ENCODE assay signal across 10 cellular contexts in genomic region chr19:1093330-1093729, GRCh38. TPM values are rescaled to one million over a fixed set of nuclear protein-coding genes. Genes with fewer than 3 reads are reported as not detected.
A peak's percentile ranks its signal among the peaks of the same experiment; 100 is the strongest.
DNase-seq lines count a peak whose midpoint lies in the region; TF ChIP-seq lines count a peak whose summit lies in the region.
"Had no signal": no experiment of that assay in that cellular context is flagged by ENCODE, and none has a peak within 500 bp of the region (broad histone marks: within the 10 kb centered on the region; RNA-seq: fewer than 3 reads in every experiment).

No MANE protein-coding gene starts in this region.

- POLR2A ChIA-PET in CD4-positive, alpha-beta memory T cell (lab: Charles Lee; ENCODE audit: partially characterized antibody) = interaction anchor here (0.7 to 47.8 kb wide), 10 partner anchors 10 to 176 kb away, joined by 3 to 3893 read pairs (median 5); partner anchors contain the start of genes ABCA7, ARHGAP45, CIRBP and CNN2

- peaks cover 7% of the 10 kb centered on the region for H3K36me3 ChIP-seq in CD4-positive, alpha-beta memory T cell (ENCODE audit: insufficient read depth, low read length)
- H3K36me3 ChIP-seq in KMS-11 (ENCODE audit: insufficient read depth) (no peaks in the 10 kb centered on the region), neural cell (ENCODE audit: insufficient read depth, low read length) (no peaks in the 10 kb centered on the region), osteoblast (ENCODE audit: insufficient read depth, low read length) (peaks cover 21% of the 10 kb centered on the region)

- H3K79me2 ChIP-seq in KMS-11 (ENCODE audit: insufficient read depth, low read depth) (peaks cover 26% of the 10 kb centered on the region), neural cell (replicated peaks; ENCODE audit: insufficient read depth, low read length) (peaks cover 14% of the 10 kb centered on the region), osteoblast (ENCODE audit: insufficient read depth, low read length) (peaks cover 32% of the 10 kb centered on the region)

- H4K20me1 ChIP-seq in KMS-11 (ENCODE audit: insufficient read depth) (0 out of 2 replicates have a peak, but pooled peaks cover 4% of the 10 kb centered on the region), neural cell (ENCODE audit: insufficient read depth) (peaks cover 3% of the 10 kb centered on the region), osteoblast (ENCODE audit: insufficient read depth, low read length) (peaks cover 20% of the 10 kb centered on the region)

- no peak for TF ChIP-seq EP300 in neural cell (conservative IDR thresholded peaks at IDR 0.05; ENCODE audit: poor library complexity, severe bottlenecking)

- H3K9me3 ChIP-seq in CD4-positive, alpha-beta memory T cell (ENCODE audit: control insufficient read depth in 1 of 2, low read length in 2 of 2) = no peaks in the 10 kb centered on the region
- H3K9me3 ChIP-seq in neural cell (ENCODE audit: low read length) (no peaks in the 10 kb centered on the region), osteoblast (ENCODE audit: low read depth, low read length) (no peaks in the 10 kb centered on the region)

- H3K9ac ChIP-seq in KMS-11 = no peak overlapping the region
- H3K9ac ChIP-seq in neural cell (ENCODE audit: low read length) = no peak overlapping the region

- H3K4me1 ChIP-seq in CD4-positive, alpha-beta memory T cell (ENCODE audit: insufficient read depth, low read length) = peaks cover 45% of the 10 kb centered on the region
- H3K4me1 ChIP-seq in KMS-11 (ENCODE audit: low read depth, poor library complexity, severe bottlenecking) (peaks cover 16% of the 10 kb centered on the region), osteoblast (ENCODE audit: insufficient read depth, low read length) (peaks cover 10% of the 10 kb centered on the region)

- TF ChIP-seq CTCF in KMS-11 (conservative IDR thresholded peaks at IDR 0.05; ENCODE audit: low read depth, low read length) (no peak), brain (conservative IDR thresholded peaks at IDR 0.05) (no peak), neural cell (IDR thresholded peaks at IDR 0.05; ENCODE audit: poor library complexity, severe bottlenecking) (no peak), osteoblast (IDR thresholded peaks at IDR 0.05; ENCODE audit: extremely low read depth, low read depth, low read length) (no peak)

- H3K4me2 ChIP-seq in KMS-11 = peak overlapping the region; percentile 78; the same call in 1 of the 2 replicates
- H3K4me2 ChIP-seq in neural cell (ENCODE audit: low read length) = no peak overlapping the region
- no peak overlapping the region for H3K4me2 ChIP-seq in osteoblast (ENCODE audit: insufficient read depth, low read length)

- peaks cover 0 to 14% of the 10 kb centered on the region in 2 donors for H3K36me3 Mint-ChIP-seq in CD4-positive, alpha-beta memory T cell
- H3K36me3 Mint-ChIP-seq in brain = peaks cover 8% of the 10 kb centered on the region

- no peak overlapping the region for H3K27ac ChIP-seq in CD4-positive, alpha-beta memory T cell (ENCODE audit: low read depth, low read length)
- H3K27ac ChIP-seq in KMS-11 (no peak overlapping the region), neural cell (ENCODE audit: low read length) (no peak overlapping the region), osteoblast (ENCODE audit: low read depth, low read length) (no peak overlapping the region)

- no peak for TF ChIP-seq RAD21 in neural cell (conservative IDR thresholded peaks at IDR 0.05)

- DNase-seq in CD4-positive, alpha-beta memory T cell = no peak
- DNase-seq in osteoblast (ENCODE audit: insufficient read length, low spot score, missing footprints) (no peak), iPS-NIHi11 (ENCODE audit: low spot score) (no peak), AG20443 (ENCODE audit: low spot score) (no peak)
- DNase-seq: midbrain, NCI-H1436 treated with DMSO at 0.1 percent for 48 hours, SHP77 had no signal

- no peaks in the 10 kb centered on the region for H3K27me3 ChIP-seq in CD4-positive, alpha-beta memory T cell (ENCODE audit: insufficient read depth, low read length)
- H3K27me3 ChIP-seq in KMS-11 (ENCODE audit: insufficient read depth, low read depth) (no peaks in the 10 kb centered on the region), neural cell (ENCODE audit: insufficient read depth, low read depth, low read length) (no peaks in the 10 kb centered on the region), osteoblast (ENCODE audit: insufficient read depth, low read length) (no peaks in the 10 kb centered on the region)

- H3K27me3 Mint-ChIP-seq in CD4-positive, alpha-beta memory T cell = no peaks in the 10 kb centered on the region
- H3K27me3 Mint-ChIP-seq in brain = peaks cover 6% of the 10 kb centered on the region

- H3K4me3 Mint-ChIP-seq in CD4-positive, alpha-beta memory T cell = peak overlapping the region; percentile 12 to 96 (median 90)
- peak overlapping the region; percentile 87 to 96 (median 90) for H3K4me3 Mint-ChIP-seq in brain

- H3K4me1 Mint-ChIP-seq in CD4-positive, alpha-beta memory T cell = peaks cover 20 to 62% (median 42%) of the 10 kb centered on the region in 4 donors
- H3K4me1 Mint-ChIP-seq in brain = peaks cover 23% of the 10 kb centered on the region

- peak overlapping the region in 5 of 7 donors; percentile 6 to 91 (median 80) for H3K27ac Mint-ChIP-seq in CD4-positive, alpha-beta memory T cell
- peak overlapping the region in 2 of 5 experiments; percentile 81 to 84 for H3K27ac Mint-ChIP-seq in brain

- no peaks in the 10 kb centered on the region for H3K9me2 ChIP-seq in neural cell (ENCODE audit: insufficient read depth, low read length)

- H2AFZ ChIP-seq in KMS-11 (ENCODE audit: low read depth) (no peak overlapping the region), neural cell (ENCODE audit: low read depth, low read length) (no peak overlapping the region), osteoblast (ENCODE audit: low read length) (no peak overlapping the region)

- no peak overlapping the region for H3K4me3 ChIP-seq in CD4-positive, alpha-beta memory T cell (ENCODE audit: low read length in 2 of 2)
- H3K4me3 ChIP-seq in KMS-11 (IDR thresholded peaks at IDR 0.05; ENCODE audit: insufficient read depth, low read depth, low read length) (no peak overlapping the region), neural cell (ENCODE audit: low read length) (peak overlapping the region; percentile 95), osteoblast (ENCODE audit: insufficient read depth, low read length) (no peak overlapping the region)

- no peaks in the 10 kb centered on the region for H3F3A ChIP-seq in neural cell (ENCODE audit: insufficient read depth, low read length, poor library complexity, severe bottlenecking)

- H3K9me3 Mint-ChIP-seq in CD4-positive, alpha-beta memory T cell = no peaks in the 10 kb centered on the region
- peaks cover 0 to 6% (median 0%) of the 10 kb centered on the region in 5 experiments for H3K9me3 Mint-ChIP-seq in brain

- CTCF ChIA-PET in CD4-positive, alpha-beta memory T cell (lab: Charles Lee; ENCODE audit: partially characterized antibody) = interaction anchor here (1.0 to 2.3 kb wide), 2 partner anchors 26 to 28 kb away, joined by 3 to 9 read pairs; no protein-coding TSS in a partner anchor

- intact Hi-C loops in CD4-positive, alpha-beta memory T cell (cut with micrococcal nuclease) = loop anchor here (10.0 kb wide), 1 partner anchor 169 kb away; the partner anchor contains the start of gene ARID3A

TF ChIP-seq in neural cell, 6 proteins besides CTCF, POLR2A, EP300 and RAD21 (continues in another document):
- TF ChIP-seq, protein P1, sequence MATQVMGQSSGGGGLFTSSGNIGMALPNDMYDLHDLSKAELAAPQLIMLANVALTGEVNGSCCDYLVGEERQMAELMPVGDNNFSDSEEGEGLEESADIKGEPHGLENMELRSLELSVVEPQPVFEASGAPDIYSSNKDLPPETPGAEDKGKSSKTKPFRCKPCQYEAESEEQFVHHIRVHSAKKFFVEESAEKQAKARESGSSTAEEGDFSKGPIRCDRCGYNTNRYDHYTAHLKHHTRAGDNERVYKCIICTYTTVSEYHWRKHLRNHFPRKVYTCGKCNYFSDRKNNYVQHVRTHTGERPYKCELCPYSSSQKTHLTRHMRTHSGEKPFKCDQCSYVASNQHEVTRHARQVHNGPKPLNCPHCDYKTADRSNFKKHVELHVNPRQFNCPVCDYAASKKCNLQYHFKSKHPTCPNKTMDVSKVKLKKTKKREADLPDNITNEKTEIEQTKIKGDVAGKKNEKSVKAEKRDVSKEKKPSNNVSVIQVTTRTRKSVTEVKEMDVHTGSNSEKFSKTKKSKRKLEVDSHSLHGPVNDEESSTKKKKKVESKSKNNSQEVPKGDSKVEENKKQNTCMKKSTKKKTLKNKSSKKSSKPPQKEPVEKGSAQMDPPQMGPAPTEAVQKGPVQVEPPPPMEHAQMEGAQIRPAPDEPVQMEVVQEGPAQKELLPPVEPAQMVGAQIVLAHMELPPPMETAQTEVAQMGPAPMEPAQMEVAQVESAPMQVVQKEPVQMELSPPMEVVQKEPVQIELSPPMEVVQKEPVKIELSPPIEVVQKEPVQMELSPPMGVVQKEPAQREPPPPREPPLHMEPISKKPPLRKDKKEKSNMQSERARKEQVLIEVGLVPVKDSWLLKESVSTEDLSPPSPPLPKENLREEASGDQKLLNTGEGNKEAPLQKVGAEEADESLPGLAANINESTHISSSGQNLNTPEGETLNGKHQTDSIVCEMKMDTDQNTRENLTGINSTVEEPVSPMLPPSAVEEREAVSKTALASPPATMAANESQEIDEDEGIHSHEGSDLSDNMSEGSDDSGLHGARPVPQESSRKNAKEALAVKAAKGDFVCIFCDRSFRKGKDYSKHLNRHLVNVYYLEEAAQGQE (IDR thresholded peaks at IDR 0.05; ENCODE audit: borderline replicate concordance) = no peak

RNA-seq across cellular contexts. Expression of gene POLR2E, which starts 1.8 kb away (rescaled TPM):
- 10 to 100 TPM; 76.0 to 80.0 TPM for total RNA-seq in CD4-positive, alpha-beta memory T cell
- 100 to 1,000 TPM; 167 to 197 TPM for polyA plus RNA-seq in CD4-positive, alpha-beta memory T cell
- polyA plus RNA-seq in brain (ENCODE audit: insufficient read depth, low read depth, low replicate concordance) (401 TPM), neural cell (168 and 172 TPM in 2 replicates)
- 83.0 and 96.4 TPM in 2 replicates for polyA minus RNA-seq in neural cell
- total RNA-seq in osteoblast = 70.2 and 74.0 TPM in 2 replicates

RNA-seq across cellular contexts. Expression of gene GPX4, which starts 10.5 kb away (rescaled TPM):
- total RNA-seq in CD4-positive, alpha-beta memory T cell = 100 to 1,000 TPM; 210 to 220 TPM
- polyA plus RNA-seq in CD4-positive, alpha-beta memory T cell = 100 to 1,000 TPM; 399 to 406 TPM
- polyA plus RNA-seq in brain (ENCODE audit: insufficient read depth, low read depth, low replicate concordance) (1,257 TPM), neural cell (713 and 812 TPM in 2 replicates)
- 192 and 197 TPM in 2 replicates for polyA minus RNA-seq in neural cell
- total RNA-seq in osteoblast = 515 TPM in 2 replicates

RNA-seq across cellular contexts. Expression of gene ARHGAP45, which starts 26.4 kb away (rescaled TPM):
- 100 to 1,000 TPM; 834 to 836 TPM for total RNA-seq in CD4-positive, alpha-beta memory T cell
- polyA plus RNA-seq in CD4-positive, alpha-beta memory T cell = 100 to 1,000 TPM; 222 to 501 TPM
- polyA plus RNA-seq in brain (ENCODE audit: insufficient read depth, low read depth, low replicate concordance) (3.8 TPM), neural cell (2.8 and 3.3 TPM in 2 replicates)
- 1.2 and 1.4 TPM in 2 replicates for polyA minus RNA-seq in neural cell
- 0.59 and 0.72 TPM in 2 replicates for total RNA-seq in osteoblast

RNA-seq across cellular contexts. Expression of gene ABCA7, which starts 53.4 kb away (rescaled TPM):
- 100 to 1,000 TPM; 313 to 319 TPM for total RNA-seq in CD4-positive, alpha-beta memory T cell
- 10 to 100 TPM; 10.7 to 11.2 TPM for polyA plus RNA-seq in CD4-positive, alpha-beta memory T cell
- polyA plus RNA-seq in brain (ENCODE audit: insufficient read depth, low read depth, low replicate concordance) (4.7 TPM), neural cell (51.8 and 75.2 TPM in 2 replicates)
- 36.2 and 36.3 TPM in 2 replicates for polyA minus RNA-seq in neural cell
- 33.3 and 43.0 TPM in 2 replicates for total RNA-seq in osteoblast

Comparison
In these comparisons a context has a peak if more than half of its experiments do, and no peak if none do; other contexts are left out.
1. RNA of gene ARHGAP45, which starts 26.4 kb away (polyA plus RNA-seq): 222 to 501 TPM in CD4-positive, alpha-beta memory T cell; 3.8 TPM in brain (single experiment) and 2.8 to 3.3 TPM in neural cell; every median in the first group is over 10 times any median in the second.